9 cellular contexts compared by ENCODE assay signal in genomic region chr1:94095112-94095637, GRCh38. TPM values are rescaled to one million over a fixed set of nuclear protein-coding genes. Genes with fewer than 3 reads are reported as not detected.
DNase-seq lines count a peak whose midpoint lies in the region; ATAC-seq and TF ChIP-seq lines count a peak whose summit lies in the region.
"Had no signal": no experiment of that assay in that cellular context is flagged by ENCODE, and none has a peak within 500 bp of the region (broad histone marks: within the 10 kb centered on the region; RNA-seq: fewer than 3 reads in every experiment).

No MANE protein-coding gene starts in this region.

- H3K9me2 ChIP-seq in GM23248 (ENCODE audit: insufficient read depth): no peaks in the 10 kb centered on the region
- H3K9me2 ChIP-seq: SK-N-SH had no signal

- no peaks in the 10 kb centered on the region; the same call in 1 of the 2 replicates for H3F3A ChIP-seq in GM23248 (ENCODE audit: insufficient read depth)

- peak overlapping the region; percentile 97 for H3K27ac Mint-ChIP-seq in chondrocyte (ENCODE audit: unreplicated experiment)
- no peak overlapping the region for H3K27ac Mint-ChIP-seq in activated CD8-positive, alpha-beta memory T cell treated with anti-CD3 and anti-CD28 coated beads, Interleukin-2, amount 10 ng/mL, durations not matched to agents 7 days and 5 days

- CTCF ChIA-PET in activated CD8-positive, alpha-beta memory T cell treated with anti-CD3 and anti-CD28 coated beads, Interleukin-2, amount 10 ng/mL, durations not matched to agents 7 days and 5 days (lab: Charles Lee): no interaction called here

- in situ Hi-C loops in GM23248 (cut with MboI): no loop called here

- ATAC-seq in left colon: no peak
- no peak for ATAC-seq in activated CD8-positive, alpha-beta memory T cell treated with anti-CD3 and anti-CD28 coated beads, Interleukin-2, amount 10 ng/mL, durations not matched to agents 7 days and 5 days
- ATAC-seq in stimulated activated naive CD8-positive, alpha-beta T cell treated with anti-CD3 and anti-CD28 coated beads, Interleukin-15, Interleukin-2, amounts not matched to agents 100 U/mL and 50 U/mL, for 24 hours: no peak

- H3K36me3 ChIP-seq in GM23248 (ENCODE audit: low read depth) (no peaks in the 10 kb centered on the region), skeletal muscle satellite cell (ENCODE audit: insufficient read depth, low read length) (no peaks in the 10 kb centered on the region)
- H3K36me3 ChIP-seq in effector memory CD4-positive, alpha-beta T cell (ENCODE audit: control insufficient read depth, insufficient read depth, low read length): no peaks in the 10 kb centered on the region

- peak overlapping the region; percentile 61 for H3K4me3 Mint-ChIP-seq in chondrocyte (ENCODE audit: unreplicated experiment)
- no peak overlapping the region for H3K4me3 Mint-ChIP-seq in activated CD8-positive, alpha-beta memory T cell treated with anti-CD3 and anti-CD28 coated beads, Interleukin-2, amount 10 ng/mL, durations not matched to agents 7 days and 5 days

- peak; percentile 89 for DNase-seq in GM23248
- DNase-seq in chondrocyte (ENCODE audit: low spot score): no peak
- DNase-seq in left colon: peak; percentile 36 to 54
- DNase-seq in activated CD8-positive, alpha-beta memory T cell treated with anti-CD3 and anti-CD28 coated beads, Interleukin-2, amount 10 ng/mL, durations not matched to agents 7 days and 5 days: no peak
- no peak for DNase-seq in ecto neural progenitor cell (ENCODE audit: low spot score)
- DNase-seq in effector memory CD4-positive, alpha-beta T cell: no peak
- no peak for DNase-seq in stimulated activated naive CD8-positive, alpha-beta T cell treated with anti-CD3 and anti-CD28 coated beads, Interleukin-15, Interleukin-2, amounts not matched to agents 100 U/mL and 50 U/mL, for 24 hours
- DNase-seq: SK-N-SH had no signal

- intact Hi-C loops in left colon (cut with DNase I, micrococcal nuclease): no loop called here

- no peak overlapping the region for H3K4me3 ChIP-seq in GM23248
- H3K4me3 ChIP-seq in skeletal muscle satellite cell (ENCODE audit: low read length): peak overlapping the region; percentile 36
- no peak overlapping the region for H3K4me3 ChIP-seq in effector memory CD4-positive, alpha-beta T cell (ENCODE audit: insufficient read depth, low read depth, low read length, poor library complexity, severe bottlenecking)

- no peaks in the 10 kb centered on the region for H3K36me3 Mint-ChIP-seq in chondrocyte (ENCODE audit: low read depth)
- H3K36me3 Mint-ChIP-seq in activated CD8-positive, alpha-beta memory T cell treated with anti-CD3 and anti-CD28 coated beads, Interleukin-2, amount 10 ng/mL, durations not matched to agents 7 days and 5 days: no peaks in the 10 kb centered on the region

- H3K9me3 ChIP-seq in GM23248 (ENCODE audit: low read depth) (no peaks in the 10 kb centered on the region), skeletal muscle satellite cell (replicated peaks; ENCODE audit: low read length) (no peaks in the 10 kb centered on the region)
- H3K9me3 ChIP-seq in effector memory CD4-positive, alpha-beta T cell (ENCODE audit: control insufficient read depth, low read length): no peaks in the 10 kb centered on the region
- H3K9me3 ChIP-seq: SK-N-SH had no signal

- no peaks in the 10 kb centered on the region for H4K20me1 ChIP-seq in GM23248 (ENCODE audit: insufficient read depth)

- peak overlapping the region; percentile 69 for H2AFZ ChIP-seq in GM23248

- H3K9me3 Mint-ChIP-seq in chondrocyte (ENCODE audit: low read depth): no peaks in the 10 kb centered on the region
- no peaks in the 10 kb centered on the region for H3K9me3 Mint-ChIP-seq in activated CD8-positive, alpha-beta memory T cell treated with anti-CD3 and anti-CD28 coated beads, Interleukin-2, amount 10 ng/mL, durations not matched to agents 7 days and 5 days (ENCODE audit: low read depth)

- no peaks in the 10 kb centered on the region for H3K79me2 ChIP-seq in GM23248 (ENCODE audit: insufficient read depth)

- peak; percentile 43 for TF ChIP-seq CTCF in chondrocyte (IDR thresholded peaks at IDR 0.05)

- 17 to 18% methylated on average over 21 of the region's 21 CpGs for WGBS in GM23248 (ENCODE audit: low coverage in 1 of 2, low lambda C conversion rate in 2 of 2, missing lambda C conversion rate in 2 of 2), 2 experiments

- peaks cover 77% of the 10 kb centered on the region for H3K4me1 Mint-ChIP-seq in chondrocyte (ENCODE audit: low read depth)
- peaks cover 27% of the 10 kb centered on the region for H3K4me1 Mint-ChIP-seq in activated CD8-positive, alpha-beta memory T cell treated with anti-CD3 and anti-CD28 coated beads, Interleukin-2, amount 10 ng/mL, durations not matched to agents 7 days and 5 days

- H3K27me3 Mint-ChIP-seq in chondrocyte (ENCODE audit: low read depth): no peaks in the 10 kb centered on the region
- peaks cover 6% of the 10 kb centered on the region for H3K27me3 Mint-ChIP-seq in activated CD8-positive, alpha-beta memory T cell treated with anti-CD3 and anti-CD28 coated beads, Interleukin-2, amount 10 ng/mL, durations not matched to agents 7 days and 5 days

- H3K4me2 ChIP-seq in GM23248 (ENCODE audit: unreplicated experiment) (peak overlapping the region; percentile 58), skeletal muscle satellite cell (ENCODE audit: low read length) (peak overlapping the region; percentile 65)
- H3K4me2 ChIP-seq: SK-N-SH had no signal

- H3K27me3 ChIP-seq in GM23248 (replicated peaks; ENCODE audit: insufficient read depth) (no peaks in the 10 kb centered on the region), skeletal muscle satellite cell (ENCODE audit: control insufficient read depth, insufficient read depth, low read length) (no peaks in the 10 kb centered on the region)
- H3K27me3 ChIP-seq in effector memory CD4-positive, alpha-beta T cell (replicated peaks; ENCODE audit: control insufficient read depth, insufficient read depth, low read length, poor library complexity, severe bottlenecking): no peaks in the 10 kb centered on the region

- peak overlapping the region; percentile 36; the same call in 1 of the 2 replicates for H3K9ac ChIP-seq in GM23248
- peak overlapping the region; percentile 8 for H3K9ac ChIP-seq in skeletal muscle satellite cell (ENCODE audit: low read depth, low read length)
- H3K9ac ChIP-seq: SK-N-SH had no signal

- H3K4me1 ChIP-seq in GM23248 (ENCODE audit: insufficient read depth) (peaks cover 28% of the 10 kb centered on the region), skeletal muscle satellite cell (ENCODE audit: control insufficient read depth, insufficient read depth, low read length) (peaks cover 27% of the 10 kb centered on the region)
- H3K4me1 ChIP-seq in effector memory CD4-positive, alpha-beta T cell (ENCODE audit: control insufficient read depth, insufficient read depth, low read length, poor library complexity, severe bottlenecking): no peaks in the 10 kb centered on the region

- peak overlapping the region; percentile 23 for H3K27ac ChIP-seq in GM23248
- no peak overlapping the region for H3K27ac ChIP-seq in effector memory CD4-positive, alpha-beta T cell (ENCODE audit: insufficient read depth, low read length, poor library complexity, severe bottlenecking)

RNA-seq across cellular contexts. Expression of gene ABCA4, which starts 25.8 kb away (rescaled TPM):
- 0.63 and 3.7 TPM in 2 replicates for total RNA-seq in GM23248 (2014; rRNA removed; shearing (Covaris generic))
- 0.20 and 0.25 TPM in 2 replicates for polyA plus RNA-seq in GM23248 (2016; fragmentation: Nextera tagmentation; extraction: Ambion mirVana)
- total RNA-seq in chondrocyte: 0.22 to 0.63 TPM (median 0.26 TPM) in 3 replicates
- total RNA-seq in left colon: 1 to 10 TPM in 1 of 2 donors, not detected in 1; 1.2 TPM
- total RNA-seq in skeletal muscle satellite cell (2012; rRNA removed): 0.22 TPM in 1 of 2 replicates, not detected in the other
- not detected for total RNA-seq in activated CD8-positive, alpha-beta memory T cell treated with anti-CD3 and anti-CD28 coated beads, Interleukin-2, amount 10 ng/mL, durations not matched to agents 7 days and 5 days

Comparison
In these comparisons a context has a peak if more than half of its experiments do, and no peak if none do; other contexts are left out.
1. DNase-seq: peak in GM23248 (single experiment) and left colon (2 of 2); none in chondrocyte (single experiment), activated CD8-positive, alpha-beta memory T cell treated with anti-CD3 and anti-CD28 coated beads, Interleukin-2, amount 10 ng/mL, durations not matched to agents 7 days and 5 days (single experiment), ecto neural progenitor cell (single experiment), effector memory CD4-positive, alpha-beta T cell (0 of 3) and stimulated activated naive CD8-positive, alpha-beta T cell treated with anti-CD3 and anti-CD28 coated beads, Interleukin-15, Interleukin-2, amounts not matched to agents 100 U/mL and 50 U/mL, for 24 hours (single experiment).